28 cellular contexts compared by ENCODE assay signal in genomic region chr2:106735807-106736206, GRCh38.
"Had no signal": no experiment of that assay in that cellular context is flagged by ENCODE, and none has a peak within 500 bp of the region (broad histone marks: within the 10 kb centered on the region; RNA-seq: fewer than 3 reads in every experiment).

No MANE protein-coding gene starts in this region.

- DNase-seq: dermis blood vessel endothelial cell; dorsolateral prefrontal cortex; effector CD4-positive, alpha-beta T cell; effector memory CD4-positive, alpha-beta T cell; erythroblast; esophagus squamous epithelium; foreskin fibroblast; foreskin melanocyte; gastrocnemius medialis; glutamatergic neuron; head of caudate nucleus; heart right ventricle; hippocampal formation; left cardiac atrium; left lung; left ventricle myocardium superior; lower lobe of right lung; mesenchymal stem cell; mucosa of descending colon; naive B cell; naive thymus-derived CD8-positive, alpha-beta T cell had no signal

- H3K36me3 Mint-ChIP-seq: mesothelial cell of epicardium; naive B cell; naive thymus-derived CD8-positive, alpha-beta T cell had no signal

- H3K27ac ChIP-seq: coronary artery, dorsolateral prefrontal cortex, epithelial cell of prostate, esophagus squamous epithelium, gastrocnemius medialis, heart right ventricle, left lung, lower lobe of right lung had no signal

- H3K4me1 ChIP-seq: esophagus squamous epithelium, gastrocnemius medialis, heart right ventricle, left lung, lower lobe of right lung had no signal

- FAIRE-seq: endometrium, islet of Langerhans, keratinocyte had no signal

- H3K27me3 ChIP-seq: dorsolateral prefrontal cortex, esophagus squamous epithelium, gastrocnemius medialis, heart right ventricle, left lung had no signal

- H3K36me3 ChIP-seq: esophagus squamous epithelium, gastrocnemius medialis, heart right ventricle, left lung, lower lobe of right lung had no signal

- H3K4me1 Mint-ChIP-seq: mesothelial cell of epicardium; naive B cell; naive thymus-derived CD8-positive, alpha-beta T cell had no signal

- H3K27me3 Mint-ChIP-seq: naive B cell had no signal

- H3K9me3 ChIP-seq: esophagus squamous epithelium, gastrocnemius medialis, lower lobe of right lung, mucosa of descending colon had no signal

- H3K27ac Mint-ChIP-seq: mesothelial cell of epicardium; naive B cell; naive thymus-derived CD8-positive, alpha-beta T cell had no signal

- H3K4me3 Mint-ChIP-seq: mesothelial cell of epicardium; naive B cell; naive thymus-derived CD8-positive, alpha-beta T cell had no signal

- ATAC-seq: esophagus mucosa; gastrocnemius medialis; heart right ventricle; left cardiac atrium; left lung; left ventricle myocardium superior; lower lobe of right lung; mucosa of descending colon; naive thymus-derived CD8-positive, alpha-beta T cell had no signal

- H3K4me3 ChIP-seq: coronary artery, dorsolateral prefrontal cortex, esophagus squamous epithelium, gastrocnemius medialis, heart right ventricle, left lung, lower lobe of right lung, mucosa of descending colon had no signal
